1 cellular context compared by ENCODE assay signal in the genomic region with DNA sequence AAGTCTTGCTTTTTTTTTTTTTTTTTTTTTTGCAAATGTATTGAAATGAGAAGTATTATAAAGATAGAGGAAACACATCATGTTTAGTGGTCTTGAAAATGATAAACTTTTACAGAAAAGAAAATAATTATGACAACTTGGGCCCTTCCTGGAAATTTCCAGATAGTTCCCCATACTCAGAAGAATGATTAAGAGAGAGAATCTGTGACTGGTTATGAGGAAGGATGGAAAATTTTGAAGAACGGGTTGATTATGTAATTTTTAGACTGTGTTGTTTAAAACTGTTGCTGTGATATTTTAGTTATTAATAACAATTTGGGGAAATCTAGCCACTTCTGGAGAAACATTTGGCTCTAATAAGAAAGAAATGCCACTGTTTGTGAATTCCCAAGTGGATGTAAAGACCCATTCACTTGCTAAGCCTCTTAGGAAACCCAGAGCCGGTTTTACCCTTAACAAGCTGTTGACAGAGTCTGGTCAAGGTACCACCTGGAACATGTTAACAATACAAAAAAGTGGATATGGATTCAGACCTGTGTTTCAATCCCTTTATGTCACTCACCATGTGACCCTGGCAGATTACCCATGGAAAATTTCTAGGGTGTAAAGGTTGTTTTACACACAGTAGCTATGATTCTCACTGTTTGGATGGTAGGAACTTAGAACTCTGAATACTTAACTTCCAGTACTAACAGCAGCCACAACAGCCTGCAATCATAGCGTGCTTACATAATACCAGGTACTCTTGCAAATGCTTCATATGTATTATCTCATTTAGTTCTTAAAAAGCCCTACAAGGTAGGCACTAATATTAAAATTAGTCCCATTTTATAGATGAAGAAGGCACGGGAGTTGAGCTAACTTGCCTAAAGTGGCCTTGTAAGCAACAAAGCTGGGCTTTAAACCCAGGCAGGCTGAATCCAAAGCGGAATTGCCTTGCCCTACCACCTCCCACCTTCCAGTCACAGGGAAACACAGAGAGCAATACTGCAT.
TF ChIP-seq lines count a peak whose summit lies in the region.

No MANE protein-coding gene starts in this region.

TF ChIP-seq in HepG2, 621 proteins besides CTCF, POLR2A, EP300 and RAD21 (continued from another document and continues in another):
- TF ChIP-seq, protein P1, sequence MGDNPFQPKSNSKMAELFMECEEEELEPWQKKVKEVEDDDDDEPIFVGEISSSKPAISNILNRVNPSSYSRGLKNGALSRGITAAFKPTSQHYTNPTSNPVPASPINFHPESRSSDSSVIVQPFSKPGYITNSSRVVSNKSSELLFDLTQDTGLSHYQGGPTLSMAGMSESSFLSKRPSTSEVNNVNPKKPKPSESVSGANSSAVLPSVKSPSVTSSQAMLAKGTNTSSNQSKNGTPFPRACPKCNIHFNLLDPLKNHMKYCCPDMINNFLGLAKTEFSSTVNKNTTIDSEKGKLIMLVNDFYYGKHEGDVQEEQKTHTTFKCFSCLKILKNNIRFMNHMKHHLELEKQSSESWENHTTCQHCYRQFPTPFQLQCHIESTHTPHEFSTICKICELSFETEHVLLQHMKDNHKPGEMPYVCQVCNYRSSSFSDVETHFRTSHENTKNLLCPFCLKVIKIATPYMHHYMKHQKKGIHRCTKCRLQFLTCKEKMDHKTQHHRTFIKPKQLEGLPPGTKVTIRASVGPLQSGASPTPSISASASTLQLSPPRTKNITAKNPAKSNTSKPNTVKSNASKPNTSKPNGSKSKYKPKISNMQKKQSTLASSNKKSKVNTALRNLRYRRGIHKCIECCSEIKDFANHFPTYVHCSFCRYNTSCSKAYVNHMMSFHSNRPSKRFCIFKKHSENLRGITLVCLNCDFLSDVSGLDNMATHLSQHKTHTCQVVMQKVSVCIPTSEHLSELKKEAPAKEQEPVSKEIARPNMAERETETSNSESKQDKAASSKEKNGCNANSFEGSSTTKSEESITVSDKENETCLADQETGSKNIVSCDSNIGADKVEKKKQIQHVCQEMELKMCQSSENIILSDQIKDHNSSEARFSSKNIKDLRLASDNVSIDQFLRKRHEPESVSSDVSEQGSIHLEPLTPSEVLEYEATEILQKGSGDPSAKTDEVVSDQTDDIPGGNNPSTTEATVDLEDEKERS (CRISPR knock-in tag; IDR thresholded peaks at IDR 0.05): no peak
- TF ChIP-seq ZMAT3 (CRISPR knock-in tag; conservative IDR thresholded peaks at IDR 0.05): no peak
- TF ChIP-seq ZNF12 (CRISPR knock-in tag; IDR thresholded peaks at IDR 0.05): peak; percentile 50; the same call in 1 of the 2 replicates
- TF ChIP-seq RELA (CRISPR knock-in tag; IDR thresholded peaks at IDR 0.05): no peak
- TF ChIP-seq ZKSCAN5 (CRISPR knock-in tag; IDR thresholded peaks at IDR 0.05): no peak
- TF ChIP-seq ZNF280B (CRISPR knock-in tag; IDR thresholded peaks at IDR 0.05; ENCODE audit: borderline replicate concordance): no peak
- no peak for TF ChIP-seq ZNF773 (CRISPR knock-in tag; IDR thresholded peaks at IDR 0.05; ENCODE audit: borderline replicate concordance)
- TF ChIP-seq ZNF292 (CRISPR knock-in tag; IDR thresholded peaks at IDR 0.05; ENCODE audit: borderline replicate concordance, low read depth): peak; percentile 45; the same call in 1 of the 2 replicates
- peak; percentile 59; the same call in 1 of the 2 replicates for TF ChIP-seq DMAP1 (CRISPR knock-in tag; IDR thresholded peaks at IDR 0.05)
- TF ChIP-seq SOX5 (CRISPR knock-in tag; IDR thresholded peaks at IDR 0.05; ENCODE audit: borderline replicate concordance): peak; percentile 87
- no peak for TF ChIP-seq MLLT10 (CRISPR knock-in tag; IDR thresholded peaks at IDR 0.05)
- TF ChIP-seq RBAK (CRISPR knock-in tag; IDR thresholded peaks at IDR 0.05): no peak
- TF ChIP-seq ELF4 (CRISPR knock-in tag; IDR thresholded peaks at IDR 0.05; ENCODE audit: borderline replicate concordance): no peak
- no peak for TF ChIP-seq FOXC1 (CRISPR knock-in tag; IDR thresholded peaks at IDR 0.05; ENCODE audit: borderline replicate concordance)
- TF ChIP-seq KLF6 (CRISPR knock-in tag; IDR thresholded peaks at IDR 0.05): no peak
- no peak; the same call in 1 of the 2 replicates for TF ChIP-seq AHR (CRISPR knock-in tag; IDR thresholded peaks at IDR 0.05)
- peak; percentile 57; the same call in 1 of the 2 replicates for TF ChIP-seq FOXK1 (CRISPR knock-in tag; IDR thresholded peaks at IDR 0.05; ENCODE audit: borderline replicate concordance, low read depth)
- 0 out of 2 replicates have a peak, but pooled peaks have one; percentile 43 for TF ChIP-seq TOE1 (CRISPR knock-in tag; IDR thresholded peaks at IDR 0.05)
- no peak for TF ChIP-seq ZNF766 (CRISPR knock-in tag; IDR thresholded peaks at IDR 0.05; ENCODE audit: borderline replicate concordance)
- TF ChIP-seq RCOR2 (CRISPR knock-in tag; IDR thresholded peaks at IDR 0.05): 0 out of 2 replicates have a peak, but pooled peaks have one; percentile 46
- TF ChIP-seq ZNF770 (CRISPR knock-in tag; IDR thresholded peaks at IDR 0.05): peak; percentile 16; the same call in 1 of the 2 replicates
- peak; percentile 20; the same call in 1 of the 2 replicates for TF ChIP-seq GFI1 (CRISPR knock-in tag; IDR thresholded peaks at IDR 0.05; ENCODE audit: borderline replicate concordance)
- 0 out of 2 replicates have a peak, but pooled peaks have one; percentile 53 for TF ChIP-seq ZNF264 (CRISPR knock-in tag; IDR thresholded peaks at IDR 0.05)
- TF ChIP-seq, protein P2, sequence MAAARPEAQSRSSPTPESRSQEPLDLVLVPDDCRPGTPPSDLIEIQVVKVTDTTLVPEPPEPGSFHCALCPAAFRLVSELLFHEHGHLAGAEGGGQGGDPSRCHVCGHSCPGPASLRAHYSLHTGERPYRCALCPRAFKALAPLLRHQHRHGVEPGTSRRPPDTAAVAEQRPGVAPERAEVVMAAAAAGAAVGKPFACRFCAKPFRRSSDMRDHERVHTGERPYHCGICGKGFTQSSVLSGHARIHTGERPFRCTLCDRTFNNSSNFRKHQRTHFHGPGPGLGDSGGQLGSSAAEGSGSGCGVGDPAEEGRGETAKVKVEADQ (CRISPR knock-in tag; IDR thresholded peaks at IDR 0.05; ENCODE audit: borderline replicate concordance): 0 out of 2 replicates have a peak, but pooled peaks have one; percentile 37
- TF ChIP-seq ZNF678 (CRISPR knock-in tag; IDR thresholded peaks at IDR 0.05): no peak
- TF ChIP-seq ZNF749 (CRISPR knock-in tag; IDR thresholded peaks at IDR 0.05; ENCODE audit: borderline replicate concordance): no peak
- TF ChIP-seq ZNF614 (CRISPR knock-in tag; IDR thresholded peaks at IDR 0.05; ENCODE audit: borderline replicate concordance): peak; percentile 42; the same call in 1 of the 2 replicates
- no peak for TF ChIP-seq ZFP41 (CRISPR knock-in tag; IDR thresholded peaks at IDR 0.05; ENCODE audit: borderline replicate concordance)
- TF ChIP-seq, protein P3, sequence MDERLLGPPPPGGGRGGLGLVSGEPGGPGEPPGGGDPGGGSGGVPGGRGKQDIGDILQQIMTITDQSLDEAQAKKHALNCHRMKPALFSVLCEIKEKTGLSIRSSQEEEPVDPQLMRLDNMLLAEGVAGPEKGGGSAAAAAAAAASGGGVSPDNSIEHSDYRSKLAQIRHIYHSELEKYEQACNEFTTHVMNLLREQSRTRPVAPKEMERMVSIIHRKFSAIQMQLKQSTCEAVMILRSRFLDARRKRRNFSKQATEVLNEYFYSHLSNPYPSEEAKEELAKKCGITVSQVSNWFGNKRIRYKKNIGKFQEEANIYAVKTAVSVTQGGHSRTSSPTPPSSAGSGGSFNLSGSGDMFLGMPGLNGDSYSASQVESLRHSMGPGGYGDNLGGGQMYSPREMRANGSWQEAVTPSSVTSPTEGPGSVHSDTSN (CRISPR knock-in tag; IDR thresholded peaks at IDR 0.05): no peak
- TF ChIP-seq ZFP37 (CRISPR knock-in tag; IDR thresholded peaks at IDR 0.05; ENCODE audit: borderline replicate concordance): no peak
- peak; percentile 53 for TF ChIP-seq PPARG (CRISPR knock-in tag; conservative IDR thresholded peaks at IDR 0.05)
- TF ChIP-seq KDM4B (CRISPR knock-in tag; IDR thresholded peaks at IDR 0.05): no peak
- TF ChIP-seq NKX3-1 (CRISPR knock-in tag; IDR thresholded peaks at IDR 0.05): no peak
- peak; percentile 80 for TF ChIP-seq CEBPG (CRISPR knock-in tag; IDR thresholded peaks at IDR 0.05)
- TF ChIP-seq IRX3 (CRISPR knock-in tag; IDR thresholded peaks at IDR 0.05; ENCODE audit: borderline replicate concordance, low read depth): no peak
- no peak for TF ChIP-seq FIP1L1 (IDR thresholded peaks at IDR 0.05; ENCODE audit: borderline replicate concordance, insufficient read depth, low read depth, low read length)
- no peak for TF ChIP-seq MAX (IDR thresholded peaks at IDR 0.05)
- TF ChIP-seq, protein P4, sequence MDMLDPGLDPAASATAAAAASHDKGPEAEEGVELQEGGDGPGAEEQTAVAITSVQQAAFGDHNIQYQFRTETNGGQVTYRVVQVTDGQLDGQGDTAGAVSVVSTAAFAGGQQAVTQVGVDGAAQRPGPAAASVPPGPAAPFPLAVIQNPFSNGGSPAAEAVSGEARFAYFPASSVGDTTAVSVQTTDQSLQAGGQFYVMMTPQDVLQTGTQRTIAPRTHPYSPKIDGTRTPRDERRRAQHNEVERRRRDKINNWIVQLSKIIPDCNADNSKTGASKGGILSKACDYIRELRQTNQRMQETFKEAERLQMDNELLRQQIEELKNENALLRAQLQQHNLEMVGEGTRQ (IDR thresholded peaks at IDR 0.05; ENCODE audit: low read depth, low read length): peak; percentile 85
- TF ChIP-seq, protein P4 (CRISPR knock-in tag; IDR thresholded peaks at IDR 0.05; ENCODE audit: borderline replicate concordance): peak; percentile 88; the same call in 1 of the 2 replicates
- TF ChIP-seq CHD2 (IDR thresholded peaks at IDR 0.05; ENCODE audit: low read depth, low read length): no peak
- TF ChIP-seq IKZF5 (CRISPR knock-in tag; IDR thresholded peaks at IDR 0.05): 0 out of 2 replicates have a peak, but pooled peaks have one; percentile 45
- no peak for TF ChIP-seq ZNF577 (CRISPR knock-in tag; IDR thresholded peaks at IDR 0.05; ENCODE audit: borderline replicate concordance, low read depth)
- TF ChIP-seq, protein P5, sequence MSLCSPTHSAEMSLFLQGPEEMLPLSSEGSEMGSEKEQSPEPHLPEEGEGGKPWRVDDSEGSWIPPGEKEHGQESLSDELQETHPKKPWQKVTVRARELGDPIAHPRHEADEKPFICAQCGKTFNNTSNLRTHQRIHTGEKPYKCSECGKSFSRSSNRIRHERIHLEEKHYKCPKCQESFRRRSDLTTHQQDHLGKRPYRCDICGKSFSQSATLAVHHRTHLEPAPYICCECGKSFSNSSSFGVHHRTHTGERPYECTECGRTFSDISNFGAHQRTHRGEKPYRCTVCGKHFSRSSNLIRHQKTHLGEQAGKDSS (CRISPR knock-in tag; IDR thresholded peaks at IDR 0.05; ENCODE audit: borderline replicate concordance, low read depth): 0 out of 2 replicates have a peak, but pooled peaks have one; percentile 44
- TF ChIP-seq NFE2L2 (IDR thresholded peaks at IDR 0.05; ENCODE audit: low read length): no peak
